ENCODE assay signal across 8 cellular contexts in genomic region chr2:131105156-131105949, GRCh38. TPM values are rescaled to one million over a fixed set of nuclear protein-coding genes. Genes with fewer than 3 reads are reported as not detected.
DNase-seq lines count a peak whose midpoint lies in the region; ATAC-seq and TF ChIP-seq lines count a peak whose summit lies in the region.

PLEKHB2 (plus strand) TSS chr2:131105336; CDS start chr2:131120942, 15,606 bp downstream.

- H3K27me3 Mint-ChIP-seq in neural progenitor cell (ENCODE audit: insufficient read depth, low read depth): peaks cover 4% of the 10 kb centered on the region

- H4K20me1 ChIP-seq in neural progenitor cell (ENCODE audit: low read depth): peaks cover 44% of the 10 kb centered on the region

- H3K9me3 ChIP-seq in neural progenitor cell (ENCODE audit: low read depth): no peaks in the 10 kb centered on the region

- H3K36me3 ChIP-seq in neural progenitor cell: no peaks in the 10 kb centered on the region

- in situ Hi-C loops in KBM-7 (cut with MboI; ENCODE audit: low pct_unique_long_range_greater_than_20kb, low sequenced_read_pairs): no loop called here

- H3K27me3 ChIP-seq in neural progenitor cell: no peaks in the 10 kb centered on the region

- H3K4me1 ChIP-seq in neural progenitor cell: peaks cover 17% of the 10 kb centered on the region

- H3F3A ChIP-seq in neural progenitor cell (ENCODE audit: low read depth): peaks cover 16% of the 10 kb centered on the region

- H3K9me3 Mint-ChIP-seq in neural progenitor cell: no peaks in the 10 kb centered on the region

- H3K4me1 Mint-ChIP-seq in neural progenitor cell: peaks cover 18% of the 10 kb centered on the region

- H3K36me3 Mint-ChIP-seq in neural progenitor cell: peaks cover 2% of the 10 kb centered on the region

- ATAC-seq in GM21717 (IDR thresholded peaks at IDR 0.05; ENCODE audit: unreplicated experiment): peak; percentile 71

- TF ChIP-seq CTCF in fibroblast of villous mesenchyme (IDR thresholded peaks at IDR 0.05; ENCODE audit: insufficient read depth, low read depth, low read length): peak; percentile 31
- peak; percentile 46 for TF ChIP-seq CTCF in neural progenitor cell (IDR thresholded peaks at IDR 0.05)

- H2AFZ ChIP-seq in neural progenitor cell (replicated peaks): peak within 1 kb of the TSS; percentile 93

- H3K27ac ChIP-seq in neural progenitor cell: peak within 1 kb of the TSS; percentile 70

- peak within 1 kb of the TSS; percentile 96 for H3K4me3 Mint-ChIP-seq in neural progenitor cell

- peak within 1 kb of the TSS; percentile 76 for H3K9ac ChIP-seq in neural progenitor cell

- H3K27ac Mint-ChIP-seq in neural progenitor cell: peak within 1 kb of the TSS; percentile 76

- peak within 1 kb of the TSS; percentile 98 for H3K4me2 ChIP-seq in neural progenitor cell

- H3K4me3 ChIP-seq in fibroblast of villous mesenchyme (ENCODE audit: low read depth, low read length) (peak within 1 kb of the TSS; percentile 94), neural progenitor cell (peak within 1 kb of the TSS; percentile 98)

- peaks cover 52% of the 10 kb centered on the region for H3K79me2 ChIP-seq in neural progenitor cell (ENCODE audit: low read depth)

- DNase-seq in EH (ENCODE audit: low read depth) (peak; percentile 87), KBM-7 (peak; percentile 96), SHP77 treated with DMSO at 0.1 percent for 48 hours (lab: John Stamatoyannopoulos, UW) (peak; percentile 82), fibroblast of villous mesenchyme (ENCODE audit: low read depth) (peak; percentile 93), neural progenitor cell (ENCODE audit: low spot score) (peak; percentile 94), stromal cell of bone marrow (ENCODE audit: low read depth) (peak; percentile 71)
- peak; percentile 97 for DNase-seq in activated effector memory CD4-positive, alpha-beta T cell treated with anti-CD3 and anti-CD28 coated beads, Interleukin-2, amount 50 U/mL, for 16 hours

RNA-seq across cellular contexts. Expression of gene PLEKHB2, which starts in this region (rescaled TPM):
- 98.2 and 167 TPM in 2 replicates for total RNA-seq in fibroblast of villous mesenchyme
- total RNA-seq in neural progenitor cell (ENCODE audit: low replicate concordance): 55.4 and 57.4 TPM in 2 replicates

Comparison
In these comparisons a context has a peak if more than half of its experiments do, and no peak if none do; other contexts are left out.
1. Peak in every context shown above with its lines: DNase-seq, ATAC-seq, H3K4me3 ChIP-seq and H3K27ac ChIP-seq.